Comparison of ENCODE assay signal across 10 cellular contexts in the genomic region with DNA sequence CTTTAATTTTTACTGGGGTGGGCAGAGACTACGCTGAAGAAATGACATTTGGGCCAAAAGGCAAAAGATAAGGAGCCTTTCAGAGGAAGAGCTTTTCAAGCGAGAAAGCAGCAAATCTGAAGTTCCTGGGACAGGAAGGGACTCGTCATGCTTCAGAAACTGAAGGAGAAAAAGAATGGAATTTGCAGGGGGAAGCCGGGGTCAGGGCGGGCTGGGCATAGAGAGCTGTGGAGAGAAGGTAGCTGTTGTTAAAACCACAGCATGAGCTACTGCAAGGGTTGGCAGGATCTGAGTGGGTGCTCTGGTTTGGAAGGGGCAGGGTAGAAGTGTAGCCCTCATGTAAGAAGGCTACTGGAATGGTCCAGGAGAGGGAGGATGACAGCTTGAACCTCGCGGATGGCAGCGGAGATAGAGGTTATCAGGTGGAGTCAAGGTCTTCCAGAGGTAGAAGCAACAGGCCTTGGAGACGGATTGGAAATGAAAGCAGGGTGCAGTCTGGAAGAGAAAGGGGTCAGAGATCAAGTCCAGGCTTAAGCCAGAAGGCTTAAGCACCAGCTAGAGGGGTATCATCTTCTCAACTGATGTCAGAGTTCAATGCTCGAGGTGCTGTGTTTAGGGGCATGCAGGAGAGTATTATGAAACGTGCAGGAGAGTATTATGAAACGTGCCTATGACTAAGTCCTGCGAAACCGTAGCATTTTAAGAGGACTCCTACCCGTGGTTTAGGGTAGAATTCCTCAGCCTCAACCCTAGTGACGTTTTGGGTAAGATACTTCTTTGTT. TPM values are rescaled to one million over a fixed set of nuclear protein-coding genes. Genes with fewer than 3 reads are reported as not detected.
DNase-seq lines count a peak whose midpoint lies in the region; ATAC-seq and TF ChIP-seq lines count a peak whose summit lies in the region.
"Had no signal": no experiment of that assay in that cellular context is flagged by ENCODE, and none has a peak within 500 bp of the region (broad histone marks: within the 10 kb centered on the region; RNA-seq: fewer than 3 reads in every experiment).

No MANE protein-coding gene starts in this region.

- WGBS in adrenal gland, 4 donors: 39 to 41% (median 40%) methylated on average over 16 of the region's 16 CpGs

- no peak for ATAC-seq in GM19328 (IDR thresholded peaks at IDR 0.05; ENCODE audit: unreplicated experiment)

- no peaks in the 10 kb centered on the region for H3K9me3 ChIP-seq in adrenal gland (replicated peaks in 1 of 3)

- no peak overlapping the region for H3K4me3 ChIP-seq in adrenal gland

- H3K27me3 ChIP-seq in adrenal gland: no peaks in the 10 kb centered on the region

- H3K36me3 ChIP-seq in adrenal gland (replicated peaks in 1 of 2): no peaks in the 10 kb centered on the region

- no peak for TF ChIP-seq CTCF in adrenal gland (IDR thresholded peaks at IDR 0.05)

- TF ChIP-seq POLR2A in adrenal gland (IDR thresholded peaks at IDR 0.05): no peak

- intact Hi-C loops in adrenal gland (cut with DNase I): no loop called here
- intact Hi-C loops in head of caudate nucleus (cut with DNase I): no loop called here

- DNase-seq in LHCN-M2 (ENCODE audit: low read depth): peak; percentile 72
- DNase-seq in adrenal gland: peak in 2 of 7 donors; percentile 25 to 31
- DNase-seq in iris pigment epithelial cell (ENCODE audit: low read depth): peak; percentile 93
- DNase-seq in stromal cell of bone marrow (ENCODE audit: low read depth): peak; percentile 51
- no peak for DNase-seq in stimulated activated CD4-positive, alpha-beta T cell treated with anti-CD3 and anti-CD28 coated beads, Interleukin-1b, Interleukin-23, amount 100 ng/mL, for 48 hours
- no peak for DNase-seq in activated CD8-positive, alpha-beta memory T cell treated with anti-CD3 and anti-CD28 coated beads for 24 hours
- no peak for DNase-seq in head of caudate nucleus
- DNase-seq: activated CD4-positive, alpha-beta T cell treated with anti-CD3 and anti-CD28 coated beads, Interleukin-2, amount 50 U/mL, for 48 hours; midbrain had no signal

- peak overlapping the region in 4 of 5 donors; percentile 44 to 88 (median 52) for H3K27ac ChIP-seq in adrenal gland

- peaks cover 37 to 51% of the 10 kb centered on the region in 2 donors for H3K4me1 ChIP-seq in adrenal gland (replicated peaks in 1 of 2)

RNA-seq across cellular contexts. Expression of a gene that starts 18.9 kb away (rescaled TPM):
- total RNA-seq in LHCN-M2 (2014; rRNA removed) (5.6 and 8.5 TPM in 2 replicates), adrenal gland (10 to 100 TPM; 11.4 to 42.5 (median 15.8) TPM)
- 17.4 TPM for polyA plus RNA-seq in LHCN-M2 (2012)
- polyA plus RNA-seq in adrenal gland: 10 to 100 TPM in 1 of 3 donors, 1 to 10 TPM in 2; 4.3 to 13.4 (median 4.7) TPM

Comparison
In these comparisons a context has a peak if more than half of its experiments do, and no peak if none do; other contexts are left out.
1. DNase-seq: peak in LHCN-M2 (single experiment), iris pigment epithelial cell (single experiment) and stromal cell of bone marrow (single experiment); none in stimulated activated CD4-positive, alpha-beta T cell treated with anti-CD3 and anti-CD28 coated beads, Interleukin-1b, Interleukin-23, amount 100 ng/mL, for 48 hours (single experiment), activated CD8-positive, alpha-beta memory T cell treated with anti-CD3 and anti-CD28 coated beads for 24 hours (single experiment) and head of caudate nucleus (0 of 42).